ENCODE assay signal across 16 cellular contexts in the genomic region with DNA sequence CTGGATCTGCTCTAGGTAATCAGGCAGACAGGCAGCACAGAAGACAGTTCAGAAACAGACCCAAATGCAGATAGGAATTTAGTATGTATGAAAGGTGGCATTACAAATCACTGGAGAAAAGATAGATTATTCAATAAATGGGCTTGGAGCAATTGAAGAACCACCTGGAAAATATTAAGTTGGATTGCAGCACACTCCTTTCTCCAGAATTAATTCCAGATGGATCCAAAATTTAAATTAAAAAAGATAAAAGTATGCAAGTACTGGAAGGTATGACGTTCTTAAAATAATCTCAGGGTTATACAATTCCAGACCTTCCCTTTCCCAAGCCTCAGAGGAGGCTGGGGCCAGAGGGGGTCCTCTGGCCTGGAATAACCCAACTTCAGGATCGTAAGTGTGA. TPM values are rescaled to one million over a fixed set of nuclear protein-coding genes. Genes with fewer than 3 reads are reported as not detected.
DNase-seq lines count a peak whose midpoint lies in the region; ATAC-seq and TF ChIP-seq lines count a peak whose summit lies in the region.
"Had no signal": no experiment of that assay in that cellular context is flagged by ENCODE, and none has a peak within 500 bp of the region (broad histone marks: within the 10 kb centered on the region; RNA-seq: fewer than 3 reads in every experiment).

No MANE protein-coding gene starts in this region.

- H3K4me1 ChIP-seq in gastrocnemius medialis, result peaks cover 21 to 23% of the 10 kb centered on the region in 2 donors
- H3K4me1 ChIP-seq: colonic mucosa had no signal

- in situ Hi-C loops in gastrocnemius medialis (cut with MboI; ENCODE audit: low sequenced_read_pairs in 4 of 4), result no loop called here

- H3K4me3 ChIP-seq in BJ (ENCODE audit: low read depth, low read length), result no peak overlapping the region
- H3K4me3 ChIP-seq in gastrocnemius medialis, result no peak overlapping the region
- H3K4me3 ChIP-seq: colonic mucosa had no signal

- DNase-seq in BJ (ENCODE audit: low read depth) (peak; percentile 81), fibroblast of peridontal ligament (ENCODE audit: extremely low read depth) (peak; percentile 84), gastrocnemius medialis (no peak), erythroblast (lab: John Stamatoyannopoulos, UW) (no peak), NCI-H1694 (lab: John Stamatoyannopoulos, UW) (no peak), NCI-H748 treated with DMSO at 0.1 percent for 48 hours (lab: John Stamatoyannopoulos, UW) (no peak)
- DNase-seq: activated CD4-positive, alpha-beta T cell treated with anti-CD3 and anti-CD28 coated beads, Interleukin-2, amount 50 U/mL, for 4 hours; activated naive CD4-positive, alpha-beta T cell treated with anti-CD3 and anti-CD28 coated beads, Interleukin-2, amount 10 ng/mL, durations not matched to agents 7 days and 5 days; activated T-cell treated with anti-CD3 and anti-CD28 coated beads, Interleukin-2, amount 50 U/mL, for 1 hour; AML-193; colonic mucosa; NCI-H526 treated with DMSO at 0.1 percent for 48 hours had no signal

- CTCF ChIA-PET in BJ (lab: Yijun Ruan, JAX), result interaction anchor here (1.0 to 2.3 kb wide), 2 partner anchors 9 to 126 kb away, joined by 3 to 11 read pairs; no protein-coding TSS in a partner anchor

- no peaks in the 10 kb centered on the region for H3K9me3 ChIP-seq in gastrocnemius medialis
- H3K9me3 ChIP-seq: colonic mucosa had no signal

- TF ChIP-seq POLR2A in gastrocnemius medialis (IDR thresholded peaks at IDR 0.05) (no peak), erythroblast (IDR thresholded peaks at IDR 0.05; ENCODE audit: low read length) (no peak)

- H3K27me3 ChIP-seq in BJ (ENCODE audit: control insufficient read depth, insufficient read depth, low read length) (no peaks in the 10 kb centered on the region), gastrocnemius medialis (no peaks in the 10 kb centered on the region)
- H3K27me3 ChIP-seq: colonic mucosa had no signal

- peak overlapping the region in 3 of 4 donors; percentile 16 to 58 (median 53) for H3K27ac ChIP-seq in gastrocnemius medialis
- H3K27ac ChIP-seq: colonic mucosa had no signal

- ATAC-seq in SK-N-SH treated with all-trans-retinoic acid at 6 μM for 48 hours, result peak; percentile 72
- ATAC-seq in gastrocnemius medialis, result no peak
- no peak for ATAC-seq in GM18867 (IDR thresholded peaks at IDR 0.05; ENCODE audit: unreplicated experiment)

- POLR2A ChIA-PET in BJ (lab: Charles Lee), result interaction anchor here (1.0 kb wide), 1 partner anchor 9 kb away, joined by 3 read pairs; no protein-coding TSS in a partner anchor

- TF ChIP-seq CTCF in BJ (IDR thresholded peaks at IDR 0.05; ENCODE audit: insufficient read depth, low read depth, low read length), result no peak
- no peak for TF ChIP-seq CTCF in gastrocnemius medialis (IDR thresholded peaks at IDR 0.05 in 4 of 5, conservative IDR thresholded peaks at IDR 0.05 in 1 of 5)

- intact Hi-C loops in gastrocnemius medialis (cut with DNase I; ENCODE audit: low total_unique reads), result loop anchor here (10.0 kb wide), 1 partner anchor 88 kb away; a partner anchor contains a TSS

- H3K36me3 ChIP-seq in BJ (ENCODE audit: control insufficient read depth, insufficient read depth, low read length), result no peaks in the 10 kb centered on the region; the same call in 1 of the 2 replicates
- no peaks in the 10 kb centered on the region for H3K36me3 ChIP-seq in gastrocnemius medialis
- H3K36me3 ChIP-seq: colonic mucosa had no signal

TF ChIP-seq in SK-N-SH treated with all-trans-retinoic acid at 6 μM for 48 hours, 23 proteins besides CTCF, POLR2A, EP300 and RAD21:
- TF ChIP-seq SNAI2 (CRISPR knock-in tag; IDR thresholded peaks at IDR 0.05) (peak; percentile 84; the same call in 1 of the 2 replicates), ISL1 (CRISPR knock-in tag; IDR thresholded peaks at IDR 0.05) (peak; percentile 88), TCF4 (CRISPR knock-in tag; IDR thresholded peaks at IDR 0.05; ENCODE audit: borderline replicate concordance) (peak; percentile 89), ZFP3 (CRISPR knock-in tag; IDR thresholded peaks at IDR 0.05) (0 out of 2 replicates have a peak, but pooled peaks have one; percentile 27), ARNTL (CRISPR knock-in tag; IDR thresholded peaks at IDR 0.05; ENCODE audit: borderline replicate concordance, low read depth) (no peak), GLIS3 (CRISPR knock-in tag; IDR thresholded peaks at IDR 0.05) (no peak), ZNF70 (CRISPR knock-in tag; IDR thresholded peaks at IDR 0.05) (no peak), CSDC2 (CRISPR knock-in tag; IDR thresholded peaks at IDR 0.05) (no peak)
- TF ChIP-seq, protein P1, sequence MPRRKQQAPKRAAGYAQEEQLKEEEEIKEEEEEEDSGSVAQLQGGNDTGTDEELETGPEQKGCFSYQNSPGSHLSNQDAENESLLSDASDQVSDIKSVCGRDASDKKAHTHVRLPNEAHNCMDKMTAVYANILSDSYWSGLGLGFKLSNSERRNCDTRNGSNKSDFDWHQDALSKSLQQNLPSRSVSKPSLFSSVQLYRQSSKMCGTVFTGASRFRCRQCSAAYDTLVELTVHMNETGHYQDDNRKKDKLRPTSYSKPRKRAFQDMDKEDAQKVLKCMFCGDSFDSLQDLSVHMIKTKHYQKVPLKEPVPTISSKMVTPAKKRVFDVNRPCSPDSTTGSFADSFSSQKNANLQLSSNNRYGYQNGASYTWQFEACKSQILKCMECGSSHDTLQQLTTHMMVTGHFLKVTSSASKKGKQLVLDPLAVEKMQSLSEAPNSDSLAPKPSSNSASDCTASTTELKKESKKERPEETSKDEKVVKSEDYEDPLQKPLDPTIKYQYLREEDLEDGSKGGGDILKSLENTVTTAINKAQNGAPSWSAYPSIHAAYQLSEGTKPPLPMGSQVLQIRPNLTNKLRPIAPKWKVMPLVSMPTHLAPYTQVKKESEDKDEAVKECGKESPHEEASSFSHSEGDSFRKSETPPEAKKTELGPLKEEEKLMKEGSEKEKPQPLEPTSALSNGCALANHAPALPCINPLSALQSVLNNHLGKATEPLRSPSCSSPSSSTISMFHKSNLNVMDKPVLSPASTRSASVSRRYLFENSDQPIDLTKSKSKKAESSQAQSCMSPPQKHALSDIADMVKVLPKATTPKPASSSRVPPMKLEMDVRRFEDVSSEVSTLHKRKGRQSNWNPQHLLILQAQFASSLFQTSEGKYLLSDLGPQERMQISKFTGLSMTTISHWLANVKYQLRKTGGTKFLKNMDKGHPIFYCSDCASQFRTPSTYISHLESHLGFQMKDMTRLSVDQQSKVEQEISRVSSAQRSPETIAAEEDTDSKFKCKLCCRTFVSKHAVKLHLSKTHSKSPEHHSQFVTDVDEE (CRISPR knock-in tag; IDR thresholded peaks at IDR 0.05), result peak; percentile 75; the same call in 1 of the 2 replicates
- TF ChIP-seq, protein P2, sequence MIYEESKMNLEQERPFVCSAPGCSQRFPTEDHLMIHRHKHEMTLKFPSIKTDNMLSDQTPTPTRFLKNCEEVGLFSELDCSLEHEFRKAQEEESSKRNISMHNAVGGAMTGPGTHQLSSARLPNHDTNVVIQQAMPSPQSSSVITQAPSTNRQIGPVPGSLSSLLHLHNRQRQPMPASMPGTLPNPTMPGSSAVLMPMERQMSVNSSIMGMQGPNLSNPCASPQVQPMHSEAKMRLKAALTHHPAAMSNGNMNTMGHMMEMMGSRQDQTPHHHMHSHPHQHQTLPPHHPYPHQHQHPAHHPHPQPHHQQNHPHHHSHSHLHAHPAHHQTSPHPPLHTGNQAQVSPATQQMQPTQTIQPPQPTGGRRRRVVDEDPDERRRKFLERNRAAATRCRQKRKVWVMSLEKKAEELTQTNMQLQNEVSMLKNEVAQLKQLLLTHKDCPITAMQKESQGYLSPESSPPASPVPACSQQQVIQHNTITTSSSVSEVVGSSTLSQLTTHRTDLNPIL (CRISPR knock-in tag; IDR thresholded peaks at IDR 0.05; ENCODE audit: low read depth), result peak; percentile 36; the same call in 1 of the 2 replicates
- TF ChIP-seq, protein P3, sequence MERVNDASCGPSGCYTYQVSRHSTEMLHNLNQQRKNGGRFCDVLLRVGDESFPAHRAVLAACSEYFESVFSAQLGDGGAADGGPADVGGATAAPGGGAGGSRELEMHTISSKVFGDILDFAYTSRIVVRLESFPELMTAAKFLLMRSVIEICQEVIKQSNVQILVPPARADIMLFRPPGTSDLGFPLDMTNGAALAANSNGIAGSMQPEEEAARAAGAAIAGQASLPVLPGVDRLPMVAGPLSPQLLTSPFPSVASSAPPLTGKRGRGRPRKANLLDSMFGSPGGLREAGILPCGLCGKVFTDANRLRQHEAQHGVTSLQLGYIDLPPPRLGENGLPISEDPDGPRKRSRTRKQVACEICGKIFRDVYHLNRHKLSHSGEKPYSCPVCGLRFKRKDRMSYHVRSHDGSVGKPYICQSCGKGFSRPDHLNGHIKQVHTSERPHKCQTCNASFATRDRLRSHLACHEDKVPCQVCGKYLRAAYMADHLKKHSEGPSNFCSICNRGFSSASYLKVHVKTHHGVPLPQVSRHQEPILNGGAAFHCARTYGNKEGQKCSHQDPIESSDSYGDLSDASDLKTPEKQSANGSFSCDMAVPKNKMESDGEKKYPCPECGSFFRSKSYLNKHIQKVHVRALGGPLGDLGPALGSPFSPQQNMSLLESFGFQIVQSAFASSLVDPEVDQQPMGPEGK (CRISPR knock-in tag; IDR thresholded peaks at IDR 0.05; ENCODE audit: borderline replicate concordance), result peak; percentile 56; the same call in 1 of the 2 replicates

RNA-seq across cellular contexts. Expression of a gene that starts 32.5 kb away (rescaled TPM):
- polyA plus RNA-seq in BJ (2011; rRNA removed), result 6.1 and 8.8 TPM in 2 replicates
- polyA minus RNA-seq in BJ (2011; rRNA and poly(A)+ RNA removed), result 6.1 and 7.0 TPM in 2 replicates
- 1 to 10 TPM in 2 of 4 donors, under 1 TPM in 2; 0.75 to 1.2 (median 0.98) TPM for total RNA-seq in gastrocnemius medialis
- total RNA-seq: G401 had no signal
- polyA plus RNA-seq: IgD-negative memory B cell had no signal

Comparison
In these comparisons a context has a peak if more than half of its experiments do, and no peak if none do; other contexts are left out.
1. DNase-seq: peak in BJ (single experiment) and fibroblast of peridontal ligament (single experiment); none in gastrocnemius medialis (0 of 2), erythroblast (0 of 2), NCI-H1694 (single experiment) and NCI-H748 treated with DMSO at 0.1 percent for 48 hours (single experiment).